ENCODE assay signal across 24 cellular contexts in the genomic region with DNA sequence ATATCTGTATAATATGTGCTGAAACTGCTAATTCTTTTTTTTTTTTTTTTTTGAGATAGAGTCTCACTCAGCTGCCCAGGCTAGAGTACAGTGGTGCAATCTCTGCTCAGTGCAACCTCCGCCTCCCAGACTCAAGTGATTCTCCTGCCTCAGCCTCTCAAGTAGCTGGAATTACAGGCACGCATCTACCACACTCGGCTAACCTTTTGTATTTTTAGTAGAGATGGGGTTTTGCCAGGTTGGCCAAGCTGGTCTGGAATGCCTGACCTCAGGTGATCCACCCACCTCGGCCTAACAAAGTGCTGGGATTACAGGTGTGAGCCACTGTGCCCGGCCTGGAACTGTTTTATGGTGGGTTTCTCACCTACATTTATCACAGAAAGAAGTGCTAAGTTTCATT.
"Had no signal": no experiment of that assay in that cellular context is flagged by ENCODE, and none has a peak within 500 bp of the region (broad histone marks: within the 10 kb centered on the region; RNA-seq: fewer than 3 reads in every experiment).

No MANE protein-coding gene starts in this region.

- H3K36me3 ChIP-seq: ascending aorta, breast epithelium, left lung, suprapubic skin, upper lobe of left lung had no signal

- DNase-seq: activated CD4-positive, alpha-beta T cell treated with anti-CD3 and anti-CD28 coated beads, Interleukin-2, amount 50 U/mL, for 48 hours; activated CD4-positive, CD25-positive, alpha-beta regulatory T cell treated with anti-CD3 and anti-CD28 coated beads, Interleukin-2, amount 50 U/mL, for 72 hours; activated gamma-delta T cell treated with Interleukin-2 at 50 U/mL for 16 hours; activated naive CD8-positive, alpha-beta T cell treated with anti-CD3 and anti-CD28 coated beads, Interleukin-2, amount 50 U/mL, for 24 hours; activated T-cell treated with anti-CD3 and anti-CD28 coated beads, Interleukin-2, amount 50 U/mL, for 48 hours; cerebellar nuclear complex; effector CD8-positive, alpha-beta T cell; foreskin keratinocyte; glutamatergic neuron; hypothalamus; kidney; left lung; mammary epithelial cell; mucosa of descending colon; right cardiac atrium; small intestine; stimulated activated CD4-positive, alpha-beta T cell treated with anti-CD3 and anti-CD28 coated beads, Interleukin-4, amount 100 ng/mL, for 24 hours; stimulated activated naive CD8-positive, alpha-beta T cell treated with anti-CD3 and anti-CD28 coated beads, Interleukin-15, Interleukin-2, amounts not matched to agents 100 U/mL and 50 U/mL, for 24 hours; SW 1271; upper lobe of left lung had no signal

- H3K4me3 Mint-ChIP-seq: activated naive CD8-positive, alpha-beta T cell treated with anti-CD3 and anti-CD28 coated beads, Interleukin-2, amount 50 U/mL, for 24 hours; natural killer cell treated with Interleukin-12 subunit alpha and Interleukin-12 subunit beta and Interleukin-15 and Interleukin-18, amount 100 ng/mL, for 72 hours had no signal

- H3K4me1 ChIP-seq: ascending aorta, breast epithelium, foreskin keratinocyte had no signal

- H3K9me3 Mint-ChIP-seq: activated naive CD8-positive, alpha-beta T cell treated with anti-CD3 and anti-CD28 coated beads, Interleukin-2, amount 50 U/mL, for 24 hours had no signal

- H3K4me3 ChIP-seq: ascending aorta, breast epithelium, left lung, mucosa of descending colon, suprapubic skin, upper lobe of left lung had no signal

- H3K27me3 Mint-ChIP-seq: activated naive CD8-positive, alpha-beta T cell treated with anti-CD3 and anti-CD28 coated beads, Interleukin-2, amount 50 U/mL, for 24 hours; natural killer cell treated with Interleukin-12 subunit alpha and Interleukin-12 subunit beta and Interleukin-15 and Interleukin-18, amount 100 ng/mL, for 72 hours had no signal

- H3K9me3 ChIP-seq: ascending aorta, breast epithelium, left lung, mucosa of descending colon, suprapubic skin, upper lobe of left lung had no signal

- ATAC-seq: activated naive CD8-positive, alpha-beta T cell treated with anti-CD3 and anti-CD28 coated beads, Interleukin-2, amount 50 U/mL, for 24 hours; foreskin keratinocyte; left lung; mucosa of descending colon; natural killer cell treated with Interleukin-12 subunit alpha and Interleukin-12 subunit beta and Interleukin-15 and Interleukin-18, amount 100 ng/mL, for 72 hours; right cardiac atrium; stimulated activated naive CD8-positive, alpha-beta T cell treated with anti-CD3 and anti-CD28 coated beads, Interleukin-15, Interleukin-2, amounts not matched to agents 100 U/mL and 50 U/mL, for 24 hours had no signal

- H3K27ac ChIP-seq: ascending aorta, breast epithelium, foreskin keratinocyte, left lung, suprapubic skin, upper lobe of left lung had no signal

- H3K27me3 ChIP-seq: ascending aorta, breast epithelium, foreskin keratinocyte, left lung, suprapubic skin, upper lobe of left lung had no signal
